Comparison of ENCODE assay signal across 7 cellular contexts in the genomic region with DNA sequence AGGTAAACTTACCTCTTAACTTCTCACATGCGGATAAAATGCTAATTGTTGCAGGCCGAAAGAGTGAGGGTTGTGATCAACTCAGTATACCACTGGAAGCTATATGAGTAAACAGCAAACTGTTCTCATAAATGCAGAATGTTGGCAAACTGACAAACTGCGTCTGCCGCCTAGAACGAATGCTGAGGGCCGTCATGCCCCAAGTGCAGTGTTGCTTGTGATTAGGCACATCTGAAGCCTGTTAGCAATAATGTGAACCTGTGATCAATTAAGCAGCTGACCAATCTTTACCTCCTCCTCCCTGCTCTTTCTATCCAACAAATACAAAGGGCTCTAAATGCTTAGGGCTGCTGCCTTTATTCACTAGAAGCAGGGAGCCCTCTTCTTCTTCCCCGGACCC. TPM values are rescaled to one million over a fixed set of nuclear protein-coding genes. Genes with fewer than 3 reads are reported as not detected.
A peak's percentile ranks its signal among the peaks of the same experiment; 100 is the strongest.
DNase-seq lines count a peak whose midpoint lies in the region; ATAC-seq and TF ChIP-seq lines count a peak whose summit lies in the region.
"Not testable (repeated sequence)": the region's sequence is repeated elsewhere in the genome, so short reads cannot be mapped to it uniquely, and the experiment has no call there.

No MANE protein-coding gene starts in this region.

- peaks cover 57% of the 10 kb centered on the region for H3K4me1 Mint-ChIP-seq in activated T-cell treated with anti-CD3 and anti-CD28 coated beads, Interleukin-2, amount 50 U/mL, for 72 hours (ENCODE audit: low read depth)
- peaks cover 33% of the 10 kb centered on the region for H3K4me1 Mint-ChIP-seq in nephron progenitor cell

- H3K79me2 ChIP-seq in osteoblast (ENCODE audit: insufficient read depth, low read length) = not testable (repeated sequence)

- peak; percentile 82 for DNase-seq in AG09319 (ENCODE audit: extremely low read depth, low read depth)
- DNase-seq in DMS79 (lab: John Stamatoyannopoulos, UW) = peak; percentile 4
- not testable (repeated sequence) for DNase-seq in SK-N-MC (ENCODE audit: low read depth, low spot score); activated T-cell treated with anti-CD3 and anti-CD28 coated beads, Interleukin-2, amount 50 U/mL, for 72 hours; nephron progenitor cell; osteoblast (ENCODE audit: insufficient read length, low spot score, missing footprints)
- DNase-seq in fibroblast of mammary gland (ENCODE audit: low read depth) = peak; percentile 28

- peak overlapping the region; percentile 6 for H3K9ac ChIP-seq in SK-N-MC (ENCODE audit: insufficient read length)

- H3K27ac Mint-ChIP-seq in activated T-cell treated with anti-CD3 and anti-CD28 coated beads, Interleukin-2, amount 50 U/mL, for 72 hours = peak overlapping the region; percentile 10
- H3K27ac Mint-ChIP-seq in nephron progenitor cell = peak overlapping the region; percentile 2

- not testable (repeated sequence) for H3K4me2 ChIP-seq in osteoblast (ENCODE audit: insufficient read depth, low read length)

- H3K36me3 Mint-ChIP-seq in activated T-cell treated with anti-CD3 and anti-CD28 coated beads, Interleukin-2, amount 50 U/mL, for 72 hours (ENCODE audit: insufficient read depth in 2 of 2) = peaks cover 9 to 10% of the 10 kb centered on the region in 2 donors
- not testable (repeated sequence) for H3K36me3 Mint-ChIP-seq in nephron progenitor cell (ENCODE audit: low read depth)

- 0 out of 2 replicates have a peak overlapping the region, but pooled peaks have one; percentile 14 for H3K4me3 ChIP-seq in SK-N-MC
- H3K4me3 ChIP-seq in fibroblast of mammary gland (ENCODE audit: control insufficient read depth, low read depth, low read length); osteoblast (ENCODE audit: insufficient read depth, low read length): not testable (repeated sequence)

- H3K36me3 ChIP-seq in SK-N-MC (ENCODE audit: insufficient read depth, low read length); osteoblast (ENCODE audit: insufficient read depth, low read length): not testable (repeated sequence)

- H4K20me1 ChIP-seq in osteoblast (ENCODE audit: insufficient read depth, low read length) = not testable (repeated sequence)

- H3K27me3 Mint-ChIP-seq in activated T-cell treated with anti-CD3 and anti-CD28 coated beads, Interleukin-2, amount 50 U/mL, for 72 hours (ENCODE audit: low read depth); nephron progenitor cell (ENCODE audit: low read depth, poor library complexity): not testable (repeated sequence)

- peak overlapping the region; percentile 21; the same call in 1 of the 2 replicates for H3K27ac ChIP-seq in SK-N-MC
- not testable (repeated sequence) for H3K27ac ChIP-seq in osteoblast (ENCODE audit: low read depth, low read length)

- H3K4me1 ChIP-seq in osteoblast (ENCODE audit: insufficient read depth, low read length) = peaks cover 31% of the 10 kb centered on the region

- H3K9me3 ChIP-seq in SK-N-MC (ENCODE audit: low read depth, low read length); osteoblast (ENCODE audit: low read depth, low read length): not testable (repeated sequence)

- peak overlapping the region; percentile 69 for H2AFZ ChIP-seq in osteoblast (ENCODE audit: low read length)

- H3K4me3 Mint-ChIP-seq in activated T-cell treated with anti-CD3 and anti-CD28 coated beads, Interleukin-2, amount 50 U/mL, for 72 hours; nephron progenitor cell: not testable (repeated sequence)

- ATAC-seq in activated T-cell treated with anti-CD3 and anti-CD28 coated beads, Interleukin-2, amount 50 U/mL, for 72 hours (replicated peaks in 1 of 2) = not testable (repeated sequence)

- H3K27me3 ChIP-seq in osteoblast (ENCODE audit: insufficient read depth, low read length) = not testable (repeated sequence)

- not testable (repeated sequence) for H3K9me3 Mint-ChIP-seq in activated T-cell treated with anti-CD3 and anti-CD28 coated beads, Interleukin-2, amount 50 U/mL, for 72 hours; nephron progenitor cell

- TF ChIP-seq CTCF in AG09319 (IDR thresholded peaks at IDR 0.05; ENCODE audit: low read depth, low read length); fibroblast of mammary gland (conservative IDR thresholded peaks at IDR 0.05; ENCODE audit: control insufficient read depth, insufficient read depth, low read depth, low read length); nephron progenitor cell (IDR thresholded peaks at IDR 0.05); osteoblast (IDR thresholded peaks at IDR 0.05; ENCODE audit: extremely low read depth, low read depth, low read length): not testable (repeated sequence)

RNA-seq across cellular contexts. Expression of gene TENT2, which starts 48.1 kb away (rescaled TPM):
- 100 to 1,000 TPM; 138 to 141 TPM for total RNA-seq in activated T-cell treated with anti-CD3 and anti-CD28 coated beads, Interleukin-2, amount 50 U/mL, for 72 hours
- total RNA-seq in osteoblast = 65.9 and 77.5 TPM in 2 replicates

RNA-seq across cellular contexts. Expression of gene HOMER1, which starts 50.2 kb away (rescaled TPM):
- total RNA-seq in activated T-cell treated with anti-CD3 and anti-CD28 coated beads, Interleukin-2, amount 50 U/mL, for 72 hours = 1 to 10 TPM; 7.3 to 9.7 TPM
- total RNA-seq in osteoblast = 10.6 and 14.1 TPM in 2 replicates
